8 cellular contexts compared by ENCODE assay signal in the genomic region with DNA sequence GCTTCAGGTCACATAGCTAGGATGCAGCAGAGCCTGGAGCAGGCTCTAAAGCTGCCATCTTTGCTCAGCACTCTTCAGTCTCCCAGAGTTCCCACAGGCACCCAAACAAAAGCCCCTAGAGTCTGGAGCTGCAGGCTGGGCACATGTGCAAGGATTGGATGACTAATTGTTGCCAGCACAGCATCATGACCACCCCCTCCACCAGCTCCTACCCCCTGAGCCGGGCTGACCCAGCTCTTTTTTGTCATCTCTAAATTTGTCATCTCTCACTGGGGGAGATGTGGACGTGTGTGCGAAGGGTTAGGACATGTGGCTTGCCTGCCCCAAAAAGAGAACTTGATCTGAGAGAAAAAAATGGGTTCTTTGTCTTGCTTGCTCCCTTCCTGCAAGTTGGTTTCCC. TPM values are rescaled to one million over a fixed set of nuclear protein-coding genes. Genes with fewer than 3 reads are reported as not detected.
DNase-seq lines count a peak whose midpoint lies in the region; ATAC-seq and TF ChIP-seq lines count a peak whose summit lies in the region.

No MANE protein-coding gene starts in this region.

- H3K27ac Mint-ChIP-seq in CD8-positive, alpha-beta memory T cell = no peak overlapping the region

- ATAC-seq in RWPE2 (ENCODE audit: low read depth) = no peak
- peak in 2 of 4 donors; percentile 26 to 36 for ATAC-seq in psoas muscle
- ATAC-seq in PC-3 = no peak
- ATAC-seq in GM21717 (IDR thresholded peaks at IDR 0.05; ENCODE audit: unreplicated experiment) = no peak

- no peak overlapping the region for H3K4me3 ChIP-seq in CD8-positive, alpha-beta memory T cell (ENCODE audit: low read length)
- H3K4me3 ChIP-seq in RWPE2 (ENCODE audit: severe bottlenecking) (no peak overlapping the region), esophagus squamous epithelium (no peak overlapping the region), psoas muscle (no peak overlapping the region), PC-3 (ENCODE audit: low read length) (no peak overlapping the region)

- WGBS in esophagus squamous epithelium, 2 donors = 60% methylated on average over 3 of the region's 3 CpGs; no CpG with 5 or more reads in 1 of the 2 donors
- 52 to 61% (median 55%) methylated on average over 3 of the region's 3 CpGs for WGBS in psoas muscle, 3 donors

- H3K9me3 Mint-ChIP-seq in CD8-positive, alpha-beta memory T cell = no peaks in the 10 kb centered on the region

- peak in 1 of 4 donors; percentile 20 for TF ChIP-seq POLR2A in esophagus squamous epithelium (IDR thresholded peaks at IDR 0.05)

- CTCF ChIA-PET in CD8-positive, alpha-beta memory T cell (lab: Charles Lee) = interaction anchor here (1.4 kb wide), 1 partner anchor 16 kb away, joined by 5 read pairs; no protein-coding TSS in a partner anchor
- CTCF ChIA-PET in PC-3 (lab: Charles Lee) = no interaction called here

- H3K27me3 ChIP-seq in CD8-positive, alpha-beta memory T cell (ENCODE audit: insufficient read depth, low read length, poor library complexity, severe bottlenecking) = no peaks in the 10 kb centered on the region
- H3K27me3 ChIP-seq in RWPE2 (ENCODE audit: insufficient read depth, poor library complexity, severe bottlenecking) (no peaks in the 10 kb centered on the region), esophagus squamous epithelium (peaks cover 0 to 25% (median 0%) of the 10 kb centered on the region in 4 donors), psoas muscle (ENCODE audit: insufficient read depth in 3 of 3, low read length in 2 of 3) (peaks cover 0 to 23% (median under 1%) of the 10 kb centered on the region in 3 donors), PC-3 (ENCODE audit: low read length) (peaks cover 14% of the 10 kb centered on the region)

- H3K4me1 Mint-ChIP-seq in CD8-positive, alpha-beta memory T cell = no peaks in the 10 kb centered on the region

- no peaks in the 10 kb centered on the region for H3K36me3 Mint-ChIP-seq in CD8-positive, alpha-beta memory T cell

- H2AFZ ChIP-seq in PC-3 (ENCODE audit: low read length) = no peak overlapping the region

- intact Hi-C loops in esophagus squamous epithelium (cut with DNase I) = no loop called here
- intact Hi-C loops in psoas muscle (cut with DNase I) = no loop called here
- intact Hi-C loops in PC-3 (cut with micrococcal nuclease) = no loop called here

- no TSS peak for BruUV-seq in PC-3 (replicated peaks; lab: Mats Ljungman, UMichigan)

- H3F3A ChIP-seq in PC-3 (ENCODE audit: low read length, unreplicated experiment) = no peaks in the 10 kb centered on the region

- no peaks in the 10 kb centered on the region for H3K9me3 ChIP-seq in CD8-positive, alpha-beta memory T cell (ENCODE audit: low read length)
- no peaks in the 10 kb centered on the region for H3K9me3 ChIP-seq in RWPE2 (ENCODE audit: severe bottlenecking)
- no peaks in the 10 kb centered on the region for H3K9me3 ChIP-seq in esophagus squamous epithelium
- H3K9me3 ChIP-seq in psoas muscle = no peaks in the 10 kb centered on the region
- H3K9me3 ChIP-seq in PC-3 (ENCODE audit: low read length) = no peaks in the 10 kb centered on the region

- no peaks in the 10 kb centered on the region for H3K36me3 ChIP-seq in CD8-positive, alpha-beta memory T cell (ENCODE audit: insufficient read depth, low read length)
- H3K36me3 ChIP-seq in RWPE2 (ENCODE audit: low read depth) = no peaks in the 10 kb centered on the region
- H3K36me3 ChIP-seq in esophagus squamous epithelium = no peaks in the 10 kb centered on the region
- H3K36me3 ChIP-seq in psoas muscle (ENCODE audit: insufficient read depth in 1 of 2, low read depth in 1 of 2) = no peaks in the 10 kb centered on the region
- no peaks in the 10 kb centered on the region for H3K36me3 ChIP-seq in PC-3 (ENCODE audit: low read depth, low read length)

- no peak overlapping the region for H3K4me2 ChIP-seq in PC-3 (ENCODE audit: low read length)

- peak overlapping the region; percentile 24 for H3K27ac ChIP-seq in CD8-positive, alpha-beta memory T cell (ENCODE audit: low read depth, low read length)
- H3K27ac ChIP-seq in RWPE2 (ENCODE audit: poor library complexity, severe bottlenecking) (peak overlapping the region; percentile 97), esophagus squamous epithelium (peak overlapping the region; percentile 75 to 91 (median 86)), psoas muscle (peak overlapping the region; percentile 80), PC-3 (ENCODE audit: low read length) (no peak overlapping the region)

- peaks cover 14 to 18% of the 10 kb centered on the region in 2 donors for H3K27me3 Mint-ChIP-seq in CD8-positive, alpha-beta memory T cell

- no peaks in the 10 kb centered on the region for H3K4me1 ChIP-seq in CD8-positive, alpha-beta memory T cell (ENCODE audit: insufficient read depth, low read length)
- H3K4me1 ChIP-seq in RWPE2 (ENCODE audit: insufficient read depth, poor library complexity, severe bottlenecking) (peaks cover 16% of the 10 kb centered on the region), esophagus squamous epithelium (peaks cover 0 to 32% (median 5%) of the 10 kb centered on the region in 3 donors), psoas muscle (no peaks in the 10 kb centered on the region), PC-3 (ENCODE audit: insufficient read depth, low read length) (peaks cover 9% of the 10 kb centered on the region)

- H4K20me1 ChIP-seq in PC-3 (ENCODE audit: low read length) = no peaks in the 10 kb centered on the region

- no peak for TF ChIP-seq CTCF in RWPE2 (IDR thresholded peaks at IDR 0.05; ENCODE audit: poor library complexity, severe bottlenecking)
- TF ChIP-seq CTCF in esophagus squamous epithelium (IDR thresholded peaks at IDR 0.05) = no peak
- no peak for TF ChIP-seq CTCF in psoas muscle (IDR thresholded peaks at IDR 0.05)
- no peak for TF ChIP-seq CTCF in PC-3 (conservative IDR thresholded peaks at IDR 0.05; ENCODE audit: low read depth, low read length)

- no peaks in the 10 kb centered on the region for H3K9me2 ChIP-seq in PC-3 (replicated peaks; ENCODE audit: low read length)

- H3K79me2 ChIP-seq in PC-3 (ENCODE audit: low read length) = no peaks in the 10 kb centered on the region

- no peak for DNase-seq in CD8-positive, alpha-beta memory T cell
- DNase-seq in RWPE2 (ENCODE audit: low spot score) (no peak), esophagus squamous epithelium (lab: John Stamatoyannopoulos, UW) (no peak), psoas muscle (peak in 1 of 2 donors; percentile 35), PC-3 (no peak), NCI-H1694 treated with DMSO at 0.1 percent for 48 hours (lab: John Stamatoyannopoulos, UW) (no peak), ureter (ENCODE audit: low spot score) (no peak)

- no peak overlapping the region for H3K4me3 Mint-ChIP-seq in CD8-positive, alpha-beta memory T cell

- no peak overlapping the region for H3K9ac ChIP-seq in PC-3 (ENCODE audit: low read length)

- POLR2A ChIA-PET in CD8-positive, alpha-beta memory T cell (lab: Charles Lee) = interaction anchor here (0.5 kb wide), 1 partner anchor 32 kb away, joined by 6 read pairs; no protein-coding TSS in a partner anchor
- POLR2A ChIA-PET in PC-3 (lab: Charles Lee; ENCODE audit: unreplicated experiment) = interaction anchor here (0.5 kb wide), 1 partner anchor 1409 kb away, joined by 4 read pairs; no protein-coding TSS in a partner anchor

RNA-seq across cellular contexts. Expression of a gene that starts 4.3 kb away (rescaled TPM):
- total RNA-seq in CD8-positive, alpha-beta memory T cell = 1 to 10 TPM in 1 of 2 experiments, under 1 TPM in 1; 0.29 to 1.0 TPM
- not detected for polyA plus RNA-seq in CD8-positive, alpha-beta memory T cell
- 1 to 10 TPM; 1.5 to 3.1 (median 1.8) TPM for total RNA-seq in esophagus squamous epithelium
- total RNA-seq in psoas muscle = 1 to 10 TPM; 1.4 to 2.8 (median 1.8) TPM
- polyA plus RNA-seq in psoas muscle = 1 to 10 TPM in 2 of 3 donors, under 1 TPM in 1; 0.66 to 4.1 (median 1.1) TPM
- total RNA-seq in PC-3 (2014; rRNA removed) = 0.04 and 0.17 TPM in 2 replicates
- 17.7 TPM for total RNA-seq in ureter

RNA-seq across cellular contexts. Expression of a gene that starts 17.6 kb away (rescaled TPM):
- total RNA-seq in CD8-positive, alpha-beta memory T cell = 10 to 100 TPM; 39.1 to 40.8 TPM
- 40.2 TPM for polyA plus RNA-seq in CD8-positive, alpha-beta memory T cell
- total RNA-seq in esophagus squamous epithelium (10 to 100 TPM; 15.3 to 30.2 (median 19.9) TPM), psoas muscle (10 to 100 TPM; 10.8 to 15.5 (median 12.6) TPM), PC-3 (2014; rRNA removed) (45.1 and 47.4 TPM in 2 replicates), ureter (33.0 TPM)
- polyA plus RNA-seq in psoas muscle = 10 to 100 TPM; 10.5 to 23.8 (median 20.1) TPM

RNA-seq across cellular contexts. Expression of a gene that starts 29.2 kb away (rescaled TPM):
- 10 to 100 TPM; 49.0 to 49.7 TPM for total RNA-seq in CD8-positive, alpha-beta memory T cell
- 110 TPM for polyA plus RNA-seq in CD8-positive, alpha-beta memory T cell
- total RNA-seq in esophagus squamous epithelium = 10 to 100 TPM; 29.9 to 31.9 (median 31.1) TPM
- total RNA-seq in psoas muscle = 10 to 100 TPM; 12.6 to 27.2 (median 15.0) TPM
- polyA plus RNA-seq in psoas muscle = 10 to 100 TPM; 21.6 to 68.2 (median 24.3) TPM
- 19.2 and 30.6 TPM in 2 replicates for total RNA-seq in PC-3 (2014; rRNA removed)
- 88.4 TPM for total RNA-seq in ureter

RNA-seq across cellular contexts. Expression of a gene that starts 29.5 kb away (rescaled TPM):
- 100 to 1,000 TPM in 1 of 2 experiments, 10 to 100 TPM in 1; 89.7 to 103 TPM for total RNA-seq in CD8-positive, alpha-beta memory T cell
- 109 TPM for polyA plus RNA-seq in CD8-positive, alpha-beta memory T cell
- total RNA-seq in esophagus squamous epithelium (10 to 100 TPM; 22.6 to 60.1 (median 53.7) TPM), psoas muscle (10 to 100 TPM; 38.3 to 52.6 (median 43.0) TPM), PC-3 (2014; rRNA removed) (103 and 108 TPM in 2 replicates), ureter (61.9 TPM)
- 10 to 100 TPM; 72.6 to 98.0 (median 81.5) TPM for polyA plus RNA-seq in psoas muscle
